ENCODE assay signal across 15 cellular contexts in the genomic region with DNA sequence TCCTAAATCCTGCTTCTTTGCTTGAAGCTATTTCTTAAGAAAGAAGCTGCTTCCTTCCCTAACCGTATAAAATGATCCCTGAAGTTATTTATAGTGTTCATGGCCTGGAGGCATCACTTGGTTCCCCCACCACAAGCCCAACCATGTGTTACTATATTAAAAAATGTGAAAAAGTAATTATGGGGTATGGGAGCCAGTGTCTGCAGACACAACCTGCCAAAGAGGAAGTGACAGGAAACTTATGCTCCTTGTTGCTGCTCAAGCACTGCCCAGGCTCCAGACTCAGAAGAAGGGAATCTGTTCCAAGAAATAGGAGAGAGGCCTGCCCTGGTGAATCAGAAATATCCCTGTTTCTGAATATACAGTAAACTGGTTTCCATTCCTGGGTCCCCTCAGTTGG.
DNase-seq lines count a peak whose midpoint lies in the region; ATAC-seq and TF ChIP-seq lines count a peak whose summit lies in the region.
"Had no signal": no experiment of that assay in that cellular context is flagged by ENCODE, and none has a peak within 500 bp of the region (broad histone marks: within the 10 kb centered on the region; RNA-seq: fewer than 3 reads in every experiment).

No MANE protein-coding gene starts in this region.

- peak; percentile 14 for DNase-seq in GM04504 (ENCODE audit: low read depth)
- peak; percentile 88 for DNase-seq in RPMI7951 (ENCODE audit: low read depth)
- peak; percentile 43 to 66 for DNase-seq in foreskin fibroblast
- DNase-seq in osteoblast (ENCODE audit: insufficient read length, low spot score, missing footprints): no peak
- DNase-seq in NCI-H2171 treated with DMSO at 0.1 percent for 48 hours (lab: John Stamatoyannopoulos, UW): no peak
- DNase-seq in HK-2 (ENCODE audit: unreplicated experiment): no peak
- no peak for DNase-seq in natural killer cell treated with Interleukin-12 subunit alpha and Interleukin-12 subunit beta and Interleukin-15 and Interleukin-18, amount 100 ng/mL, for 72 hours (ENCODE audit: low spot score)
- no peak for DNase-seq in HCEC 1CT
- DNase-seq: activated effector memory CD4-positive, alpha-beta T cell treated with Interleukin-2 at 50 U/mL for 16 hours; C1 segment of cervical spinal cord; cerebellar nuclear complex; islet precursor cell; NCI-H146 had no signal

- no peak for TF ChIP-seq CTCF in foreskin fibroblast (IDR thresholded peaks at IDR 0.05; ENCODE audit: low read depth, low read length)
- TF ChIP-seq CTCF in osteoblast (IDR thresholded peaks at IDR 0.05; ENCODE audit: extremely low read depth, low read depth, low read length): no peak

- no peaks in the 10 kb centered on the region for H3K27me3 ChIP-seq in osteoblast (ENCODE audit: insufficient read depth, low read length)

- H4K20me1 ChIP-seq in osteoblast (ENCODE audit: insufficient read depth, low read length): no peaks in the 10 kb centered on the region

- no peak for ATAC-seq in natural killer cell treated with Interleukin-12 subunit alpha and Interleukin-12 subunit beta and Interleukin-15 and Interleukin-18, amount 100 ng/mL, for 72 hours
- ATAC-seq: stimulated activated effector memory CD8-positive, alpha-beta T cell treated with anti-CD3 and anti-CD28 coated beads, Interleukin-12 subunit alpha, Interleukin-12 subunit beta, amount 100 ng/mL, for 72 hours had no signal

- no peaks in the 10 kb centered on the region for H3K79me2 ChIP-seq in osteoblast (ENCODE audit: insufficient read depth, low read length)

- peaks cover 21 to 38% of the 10 kb centered on the region in 2 donors for H3K27me3 Mint-ChIP-seq in natural killer cell treated with Interleukin-12 subunit alpha and Interleukin-12 subunit beta and Interleukin-15 and Interleukin-18, amount 100 ng/mL, for 72 hours

- H3K4me3 ChIP-seq in foreskin fibroblast (ENCODE audit: low read depth in 1 of 2, low read length in 2 of 2) (no peak overlapping the region), osteoblast (ENCODE audit: insufficient read depth, low read length) (no peak overlapping the region)

- H3K36me3 Mint-ChIP-seq in natural killer cell treated with Interleukin-12 subunit alpha and Interleukin-12 subunit beta and Interleukin-15 and Interleukin-18, amount 100 ng/mL, for 72 hours: no peaks in the 10 kb centered on the region
- H3K36me3 Mint-ChIP-seq: stimulated activated effector memory CD8-positive, alpha-beta T cell treated with anti-CD3 and anti-CD28 coated beads, Interleukin-12 subunit alpha, Interleukin-12 subunit beta, amount 100 ng/mL, for 72 hours had no signal

- H3K27ac ChIP-seq in osteoblast (ENCODE audit: low read depth, low read length): no peak overlapping the region

- H3K4me1 Mint-ChIP-seq in natural killer cell treated with Interleukin-12 subunit alpha and Interleukin-12 subunit beta and Interleukin-15 and Interleukin-18, amount 100 ng/mL, for 72 hours (ENCODE audit: low read depth in 2 of 2): no peaks in the 10 kb centered on the region
- H3K4me1 Mint-ChIP-seq: stimulated activated effector memory CD8-positive, alpha-beta T cell treated with anti-CD3 and anti-CD28 coated beads, Interleukin-12 subunit alpha, Interleukin-12 subunit beta, amount 100 ng/mL, for 72 hours had no signal

- H3K27ac Mint-ChIP-seq in natural killer cell treated with Interleukin-12 subunit alpha and Interleukin-12 subunit beta and Interleukin-15 and Interleukin-18, amount 100 ng/mL, for 72 hours: no peak overlapping the region
- H3K27ac Mint-ChIP-seq: stimulated activated effector memory CD8-positive, alpha-beta T cell treated with anti-CD3 and anti-CD28 coated beads, Interleukin-12 subunit alpha, Interleukin-12 subunit beta, amount 100 ng/mL, for 72 hours; T-helper 1 cell treated with Interleukin-12 subunit alpha and Interleukin-12 subunit beta and Interleukin-4 antibody, amounts not matched to agents 30 μg/mL and 1 μg/mL, for 36 hours had no signal

- peak overlapping the region; percentile 27 for H2AFZ ChIP-seq in osteoblast (ENCODE audit: low read length)

- no peaks in the 10 kb centered on the region for H3K36me3 ChIP-seq in osteoblast (ENCODE audit: insufficient read depth, low read length)

- no peaks in the 10 kb centered on the region for H3K9me3 Mint-ChIP-seq in natural killer cell treated with Interleukin-12 subunit alpha and Interleukin-12 subunit beta and Interleukin-15 and Interleukin-18, amount 100 ng/mL, for 72 hours
- H3K9me3 Mint-ChIP-seq: stimulated activated effector memory CD8-positive, alpha-beta T cell treated with anti-CD3 and anti-CD28 coated beads, Interleukin-12 subunit alpha, Interleukin-12 subunit beta, amount 100 ng/mL, for 72 hours; T-helper 1 cell treated with Interleukin-12 subunit alpha and Interleukin-12 subunit beta and Interleukin-4 antibody, amounts not matched to agents 30 μg/mL and 1 μg/mL, for 36 hours had no signal

- no peaks in the 10 kb centered on the region for H3K9me3 ChIP-seq in osteoblast (ENCODE audit: low read depth, low read length)

- no peak overlapping the region for H3K4me3 Mint-ChIP-seq in natural killer cell treated with Interleukin-12 subunit alpha and Interleukin-12 subunit beta and Interleukin-15 and Interleukin-18, amount 100 ng/mL, for 72 hours
- H3K4me3 Mint-ChIP-seq: stimulated activated effector memory CD8-positive, alpha-beta T cell treated with anti-CD3 and anti-CD28 coated beads, Interleukin-12 subunit alpha, Interleukin-12 subunit beta, amount 100 ng/mL, for 72 hours; T-helper 1 cell treated with Interleukin-12 subunit alpha and Interleukin-12 subunit beta and Interleukin-4 antibody, amounts not matched to agents 30 μg/mL and 1 μg/mL, for 36 hours had no signal

- H3K4me2 ChIP-seq in osteoblast (ENCODE audit: insufficient read depth, low read length): no peak overlapping the region

- peaks cover 22% of the 10 kb centered on the region for H3K4me1 ChIP-seq in osteoblast (ENCODE audit: insufficient read depth, low read length)

Comparison
In these comparisons a context has a peak if more than half of its experiments do, and no peak if none do; other contexts are left out.
1. DNase-seq: peak in GM04504 (single experiment), RPMI7951 (single experiment) and foreskin fibroblast (2 of 2); none in osteoblast (single experiment), NCI-H2171 treated with DMSO at 0.1 percent for 48 hours (single experiment), HK-2 (single experiment), natural killer cell treated with Interleukin-12 subunit alpha and Interleukin-12 subunit beta and Interleukin-15 and Interleukin-18, amount 100 ng/mL, for 72 hours (single experiment) and HCEC 1CT (single experiment).